Comparison of ENCODE assay signal across 1 cellular context in the genomic region with DNA sequence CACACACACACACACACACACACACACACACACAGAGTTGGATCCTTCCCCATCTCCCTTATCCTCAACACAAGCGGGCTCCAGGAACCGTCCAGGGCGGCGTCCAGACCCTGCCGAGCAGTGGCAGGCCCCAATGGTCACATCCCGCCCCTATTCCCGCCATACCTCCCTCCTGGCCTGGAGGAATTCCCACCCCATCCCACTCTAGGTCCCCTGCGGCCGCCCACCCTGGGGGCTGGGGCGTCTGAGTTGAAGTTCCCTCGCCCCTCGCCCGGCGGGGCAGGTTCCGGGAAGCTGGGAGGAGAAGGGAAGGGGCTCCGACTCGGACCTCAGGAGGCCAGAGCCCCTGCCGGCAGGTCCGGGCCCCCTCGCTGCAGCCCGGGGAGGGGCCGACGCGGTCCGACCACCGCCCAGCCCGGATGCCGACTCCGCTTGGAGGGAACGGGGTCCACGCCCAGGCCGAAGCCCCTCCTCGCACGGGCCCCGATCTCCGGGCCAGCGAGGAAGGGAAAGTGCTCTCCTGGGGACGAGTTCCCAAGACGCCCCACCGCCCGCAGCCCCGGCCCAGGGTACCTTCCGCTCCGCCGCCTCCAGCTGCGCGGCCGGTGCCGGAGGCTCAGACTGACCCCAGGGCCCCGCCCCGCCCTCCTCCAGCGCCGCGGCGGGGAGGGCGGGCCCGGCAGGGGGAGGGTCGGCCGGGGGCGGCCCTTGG.
TF ChIP-seq lines count a peak whose summit lies in the region.

RHOC (minus strand) TSS at position 623 of the 712 bp plus-strand sequence. CDS start 3,328 bp downstream, outside the sequence.

TF ChIP-seq in HepG2, 621 proteins besides CTCF, POLR2A, EP300 and RAD21 (continued from another document and continues in another):
- TF ChIP-seq, protein P1, sequence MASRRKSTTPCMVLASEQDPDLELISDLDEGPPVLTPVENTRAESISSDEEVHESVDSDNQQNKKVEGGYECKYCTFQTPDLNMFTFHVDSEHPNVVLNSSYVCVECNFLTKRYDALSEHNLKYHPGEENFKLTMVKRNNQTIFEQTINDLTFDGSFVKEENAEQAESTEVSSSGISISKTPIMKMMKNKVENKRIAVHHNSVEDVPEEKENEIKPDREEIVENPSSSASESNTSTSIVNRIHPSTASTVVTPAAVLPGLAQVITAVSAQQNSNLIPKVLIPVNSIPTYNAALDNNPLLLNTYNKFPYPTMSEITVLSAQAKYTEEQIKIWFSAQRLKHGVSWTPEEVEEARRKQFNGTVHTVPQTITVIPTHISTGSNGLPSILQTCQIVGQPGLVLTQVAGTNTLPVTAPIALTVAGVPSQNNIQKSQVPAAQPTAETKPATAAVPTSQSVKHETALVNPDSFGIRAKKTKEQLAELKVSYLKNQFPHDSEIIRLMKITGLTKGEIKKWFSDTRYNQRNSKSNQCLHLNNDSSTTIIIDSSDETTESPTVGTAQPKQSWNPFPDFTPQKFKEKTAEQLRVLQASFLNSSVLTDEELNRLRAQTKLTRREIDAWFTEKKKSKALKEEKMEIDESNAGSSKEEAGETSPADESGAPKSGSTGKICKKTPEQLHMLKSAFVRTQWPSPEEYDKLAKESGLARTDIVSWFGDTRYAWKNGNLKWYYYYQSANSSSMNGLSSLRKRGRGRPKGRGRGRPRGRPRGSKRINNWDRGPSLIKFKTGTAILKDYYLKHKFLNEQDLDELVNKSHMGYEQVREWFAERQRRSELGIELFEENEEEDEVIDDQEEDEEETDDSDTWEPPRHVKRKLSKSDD (CRISPR knock-in tag; IDR thresholded peaks at IDR 0.05; ENCODE audit: low read depth), result no peak
- 0 out of 2 replicates have a peak, but pooled peaks have one; percentile 56 for TF ChIP-seq ZFP82 (CRISPR knock-in tag; IDR thresholded peaks at IDR 0.05; ENCODE audit: borderline replicate concordance)
- TF ChIP-seq NFKBIZ (CRISPR knock-in tag; IDR thresholded peaks at IDR 0.05), result no peak
- TF ChIP-seq CENPBD1 (CRISPR knock-in tag; IDR thresholded peaks at IDR 0.05; ENCODE audit: borderline replicate concordance, low read depth), result peak; percentile 24; the same call in 1 of the 2 replicates
- no peak for TF ChIP-seq SNAI1 (CRISPR knock-in tag; IDR thresholded peaks at IDR 0.05; ENCODE audit: borderline replicate concordance)
- no peak for TF ChIP-seq ZNF350 (CRISPR knock-in tag; IDR thresholded peaks at IDR 0.05; ENCODE audit: borderline replicate concordance, low read depth)
- TF ChIP-seq, protein P2, sequence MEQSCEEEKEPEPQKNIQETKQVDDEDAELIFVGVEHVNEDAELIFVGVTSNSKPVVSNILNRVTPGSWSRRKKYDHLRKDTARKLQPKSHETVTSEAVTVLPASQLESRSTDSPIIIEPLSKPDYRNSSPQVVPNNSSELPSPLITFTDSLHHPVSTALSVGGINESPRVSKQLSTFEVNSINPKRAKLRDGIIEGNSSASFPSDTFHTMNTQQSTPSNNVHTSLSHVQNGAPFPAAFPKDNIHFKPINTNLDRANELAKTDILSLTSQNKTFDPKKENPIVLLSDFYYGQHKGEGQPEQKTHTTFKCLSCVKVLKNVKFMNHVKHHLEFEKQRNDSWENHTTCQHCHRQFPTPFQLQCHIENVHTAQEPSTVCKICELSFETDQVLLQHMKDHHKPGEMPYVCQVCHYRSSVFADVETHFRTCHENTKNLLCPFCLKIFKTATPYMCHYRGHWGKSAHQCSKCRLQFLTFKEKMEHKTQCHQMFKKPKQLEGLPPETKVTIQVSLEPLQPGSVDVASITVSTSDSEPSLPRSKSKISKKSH (CRISPR knock-in tag; IDR thresholded peaks at IDR 0.05; ENCODE audit: borderline replicate concordance), result 0 out of 2 replicates have a peak, but pooled peaks have one; percentile 11
- TF ChIP-seq THAP7 (CRISPR knock-in tag; IDR thresholded peaks at IDR 0.05), result peak; percentile 10; the same call in 1 of the 2 replicates
- TF ChIP-seq MEF2D (CRISPR knock-in tag; IDR thresholded peaks at IDR 0.05), result no peak
- no peak for TF ChIP-seq CBX1 (IDR thresholded peaks at IDR 0.05; ENCODE audit: low read depth)
- no peak for TF ChIP-seq ARNT2 (CRISPR knock-in tag; IDR thresholded peaks at IDR 0.05; ENCODE audit: low read depth)
- TF ChIP-seq HNRNPL (IDR thresholded peaks at IDR 0.05; ENCODE audit: low read depth, low read length), result no peak
- TF ChIP-seq NFAT5 (CRISPR knock-in tag; IDR thresholded peaks at IDR 0.05), result no peak
- TF ChIP-seq ZNF337 (CRISPR knock-in tag; IDR thresholded peaks at IDR 0.05; ENCODE audit: borderline replicate concordance, low read depth), result no peak
- TF ChIP-seq SRY (CRISPR knock-in tag; IDR thresholded peaks at IDR 0.05), result no peak
- TF ChIP-seq ZNF746 (CRISPR knock-in tag; IDR thresholded peaks at IDR 0.05), result no peak; the same call in 1 of the 2 replicates
- no peak for TF ChIP-seq YEATS4 (CRISPR knock-in tag; IDR thresholded peaks at IDR 0.05; ENCODE audit: borderline replicate concordance)
- no peak for TF ChIP-seq KLF12 (CRISPR knock-in tag; IDR thresholded peaks at IDR 0.05; ENCODE audit: borderline replicate concordance)
- TF ChIP-seq ZNF607 (CRISPR knock-in tag; IDR thresholded peaks at IDR 0.05; ENCODE audit: borderline replicate concordance), result peak; percentile 56; the same call in 1 of the 2 replicates
- no peak for TF ChIP-seq ZNF354B (CRISPR knock-in tag; IDR thresholded peaks at IDR 0.05)
- peak; percentile 10; the same call in 1 of the 2 replicates for TF ChIP-seq SP4 (CRISPR knock-in tag; IDR thresholded peaks at IDR 0.05)
- no peak for TF ChIP-seq NFYB (CRISPR knock-in tag; IDR thresholded peaks at IDR 0.05)
- TF ChIP-seq ELF3 (CRISPR knock-in tag; IDR thresholded peaks at IDR 0.05), result no peak
- no peak for TF ChIP-seq TBX2 (CRISPR knock-in tag; IDR thresholded peaks at IDR 0.05; ENCODE audit: borderline replicate concordance)
- TF ChIP-seq ZNF124 (CRISPR knock-in tag; IDR thresholded peaks at IDR 0.05), result no peak
- no peak for TF ChIP-seq ZNF672 (CRISPR knock-in tag; IDR thresholded peaks at IDR 0.05)
- TF ChIP-seq ZBTB44 (CRISPR knock-in tag; IDR thresholded peaks at IDR 0.05), result no peak; the same call in 1 of the 2 replicates
- no peak for TF ChIP-seq TSC22D2 (CRISPR knock-in tag; IDR thresholded peaks at IDR 0.05; ENCODE audit: borderline replicate concordance)
- peak; percentile 36; the same call in 1 of the 2 replicates for TF ChIP-seq BATF2 (CRISPR knock-in tag; IDR thresholded peaks at IDR 0.05)
- no peak for TF ChIP-seq ZNF724P (CRISPR knock-in tag; IDR thresholded peaks at IDR 0.05; ENCODE audit: borderline replicate concordance)
- TF ChIP-seq, protein P3, sequence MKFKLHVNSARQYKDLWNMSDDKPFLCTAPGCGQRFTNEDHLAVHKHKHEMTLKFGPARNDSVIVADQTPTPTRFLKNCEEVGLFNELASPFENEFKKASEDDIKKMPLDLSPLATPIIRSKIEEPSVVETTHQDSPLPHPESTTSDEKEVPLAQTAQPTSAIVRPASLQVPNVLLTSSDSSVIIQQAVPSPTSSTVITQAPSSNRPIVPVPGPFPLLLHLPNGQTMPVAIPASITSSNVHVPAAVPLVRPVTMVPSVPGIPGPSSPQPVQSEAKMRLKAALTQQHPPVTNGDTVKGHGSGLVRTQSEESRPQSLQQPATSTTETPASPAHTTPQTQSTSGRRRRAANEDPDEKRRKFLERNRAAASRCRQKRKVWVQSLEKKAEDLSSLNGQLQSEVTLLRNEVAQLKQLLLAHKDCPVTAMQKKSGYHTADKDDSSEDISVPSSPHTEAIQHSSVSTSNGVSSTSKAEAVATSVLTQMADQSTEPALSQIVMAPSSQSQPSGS (CRISPR knock-in tag; IDR thresholded peaks at IDR 0.05), result no peak
- no peak for TF ChIP-seq TEAD2 (CRISPR knock-in tag; IDR thresholded peaks at IDR 0.05)
- peak; percentile 3; the same call in 1 of the 2 replicates for TF ChIP-seq SALL2 (CRISPR knock-in tag; IDR thresholded peaks at IDR 0.05)
- TF ChIP-seq ZNF891 (CRISPR knock-in tag; IDR thresholded peaks at IDR 0.05), result no peak; the same call in 1 of the 2 replicates
- no peak for TF ChIP-seq ZNF792 (CRISPR knock-in tag; IDR thresholded peaks at IDR 0.05)
